In the genomic region with DNA sequence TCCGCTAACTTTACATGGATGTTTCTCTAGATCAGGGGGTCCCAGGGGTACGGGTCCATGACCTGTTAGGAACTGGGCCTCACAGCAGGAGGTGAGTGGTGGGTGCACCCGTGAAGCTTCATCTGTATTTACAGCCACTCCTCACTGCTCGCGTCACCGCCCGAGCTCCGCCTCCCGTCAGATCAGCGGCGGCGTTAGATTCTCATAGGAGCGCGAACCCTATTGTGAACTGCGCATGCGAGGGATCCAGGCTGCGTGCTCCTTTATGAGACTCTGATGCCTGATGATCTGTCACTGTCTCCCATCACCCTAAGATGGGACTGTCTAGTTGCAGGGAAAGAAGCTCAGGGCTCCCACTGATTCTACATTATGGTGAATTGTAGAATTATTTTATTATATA, we compare ENCODE assay signal across 17 cellular contexts. TPM values are rescaled to one million over a fixed set of nuclear protein-coding genes. Genes with fewer than 3 reads are reported as not detected.
DNase-seq lines count a peak whose midpoint lies in the region; ATAC-seq, FAIRE-seq and TF ChIP-seq lines count a peak whose summit lies in the region.
"Had no signal": no experiment of that assay in that cellular context is flagged by ENCODE, and none has a peak within 500 bp of the region (broad histone marks: within the 10 kb centered on the region; RNA-seq: fewer than 3 reads in every experiment).

No MANE protein-coding gene starts in this region.

- H3K4ac ChIP-seq in neuronal stem cell (ENCODE audit: low read length) = no peak overlapping the region

- no peaks in the 10 kb centered on the region for H3K79me1 ChIP-seq in neuronal stem cell (ENCODE audit: low read depth, low read length)

- no peak overlapping the region for H4K91ac ChIP-seq in neuronal stem cell (ENCODE audit: low read depth, low read length, poor library complexity)

- CTCF ChIA-PET in K562 (lab: Yijun Ruan, JAX; ENCODE audit: low intra/inter-chr PET ratio) = no interaction called here

- no peaks in the 10 kb centered on the region for H3K9me3 Mint-ChIP-seq in stimulated activated naive B cell treated with anti-CD40 and anti-IgM and Interleukin-4, amounts not matched to agents 10 μg/mL and 1 μg/mL and 100 μg/mL, for 72 hours
- H3K9me3 Mint-ChIP-seq: CD8-positive, alpha-beta T cell; H9 had no signal

- intact Hi-C loops in K562 (cut with micrococcal nuclease) = no loop called here
- intact Hi-C loops in kidney (cut with DNase I) = no loop called here

- no peak overlapping the region for H2BK15ac ChIP-seq in neuronal stem cell (ENCODE audit: low read length)

- no peaks in the 10 kb centered on the region for H4K20me1 ChIP-seq in K562 (replicated peaks; ENCODE audit: control insufficient read depth, insufficient read depth, low read length)

- TF ChIP-seq CTCF in K562 (IDR thresholded peaks at IDR 0.05 in 2 of 3, conservative IDR thresholded peaks at IDR 0.05 in 1 of 3; ENCODE audit: insufficient read depth in 2 of 3, low read depth in 1 of 3, low read length in 3 of 3) (no peak), kidney (IDR thresholded peaks at IDR 0.05; ENCODE audit: borderline replicate concordance, extremely low read depth, insufficient read depth) (no peak)

- H3K4me2 ChIP-seq in K562 (ENCODE audit: insufficient read depth, low read length) = no peak overlapping the region
- no peak overlapping the region for H3K4me2 ChIP-seq in neuronal stem cell (ENCODE audit: insufficient read depth, low read length, poor library complexity, severe bottlenecking)

- no peak overlapping the region for H2BK5ac ChIP-seq in neuronal stem cell (ENCODE audit: low read length)

- H3K4me1 Mint-ChIP-seq in stimulated activated naive B cell treated with anti-CD40 and anti-IgM and Interleukin-4, amounts not matched to agents 10 μg/mL and 1 μg/mL and 100 μg/mL, for 72 hours = peaks cover 2 to 9% of the 10 kb centered on the region in 2 donors

- H3K23ac ChIP-seq in neuronal stem cell (ENCODE audit: low read depth, low read length, poor library complexity) = peak overlapping the region; percentile 38

- no peak for TF ChIP-seq RAD21 in K562 (CRISPR knock-in tag; conservative IDR thresholded peaks at IDR 0.05 in 1 of 2, IDR thresholded peaks at IDR 0.05 in 1 of 2)

- H3K9ac ChIP-seq in K562 (ENCODE audit: insufficient read depth in 1 of 2, low read depth in 2 of 2, low read length in 2 of 2) (no peak overlapping the region), neuronal stem cell (ENCODE audit: low read depth, low read length, poor library complexity) (peak overlapping the region; percentile 15), kidney (ENCODE audit: low read length in 2 of 2) (no peak overlapping the region)

- peaks cover 0 to under 1% of the 10 kb centered on the region in 2 donors for H3K27me3 Mint-ChIP-seq in stimulated activated naive B cell treated with anti-CD40 and anti-IgM and Interleukin-4, amounts not matched to agents 10 μg/mL and 1 μg/mL and 100 μg/mL, for 72 hours

- no peak overlapping the region for H3K4me3 Mint-ChIP-seq in stimulated activated naive B cell treated with anti-CD40 and anti-IgM and Interleukin-4, amounts not matched to agents 10 μg/mL and 1 μg/mL and 100 μg/mL, for 72 hours
- H3K4me3 Mint-ChIP-seq: CD8-positive, alpha-beta T cell; H9 had no signal

- no peak overlapping the region for H3K4me3 ChIP-seq in K562
- no peak overlapping the region for H3K4me3 ChIP-seq in neuronal stem cell (ENCODE audit: low read length in 2 of 2)
- H3K4me3 ChIP-seq in effector memory CD4-positive, alpha-beta T cell (ENCODE audit: insufficient read depth, low read depth, low read length, poor library complexity, severe bottlenecking) = no peak overlapping the region
- H3K4me3 ChIP-seq in kidney (ENCODE audit: low read length in 2 of 2) = no peak overlapping the region

- H3K36me3 Mint-ChIP-seq in stimulated activated naive B cell treated with anti-CD40 and anti-IgM and Interleukin-4, amounts not matched to agents 10 μg/mL and 1 μg/mL and 100 μg/mL, for 72 hours = no peaks in the 10 kb centered on the region
- H3K36me3 Mint-ChIP-seq: CD14-positive monocyte; CD8-positive, alpha-beta T cell had no signal

- H3K27ac Mint-ChIP-seq in stimulated activated naive B cell treated with anti-CD40 and anti-IgM and Interleukin-4, amounts not matched to agents 10 μg/mL and 1 μg/mL and 100 μg/mL, for 72 hours = peak overlapping the region; percentile 74
- H3K27ac Mint-ChIP-seq: CD8-positive, alpha-beta T cell had no signal

- H3K4me1 ChIP-seq in K562 (replicated peaks in 1 of 2; ENCODE audit: control insufficient read depth in 2 of 2, insufficient read depth in 2 of 2, low read length in 2 of 2) (peaks cover 5 to 11% of the 10 kb centered on the region in 2 experiments; a peak in 4 of 5 replicates), neuronal stem cell (ENCODE audit: control insufficient read depth in 2 of 2, insufficient read depth in 1 of 2, low read depth in 1 of 2, low read length in 2 of 2) (peaks cover 14 to 20% of the 10 kb centered on the region in 2 donors), kidney (ENCODE audit: control insufficient read depth in 1 of 2, insufficient read depth in 1 of 2, low read depth in 1 of 2, low read length in 2 of 2) (no peaks in the 10 kb centered on the region)
- no peaks in the 10 kb centered on the region for H3K4me1 ChIP-seq in effector memory CD4-positive, alpha-beta T cell (ENCODE audit: control insufficient read depth, insufficient read depth, low read length, poor library complexity, severe bottlenecking)

- POLR2A ChIA-PET in K562 (lab: Yijun Ruan, JAX) = interaction anchor here (0.6 kb wide), 1 partner anchor 44 kb away, joined by 3 read pairs; no protein-coding TSS in a partner anchor

- H3K18ac ChIP-seq in neuronal stem cell (ENCODE audit: low read length) = no peak overlapping the region

- H2BK12ac ChIP-seq in neuronal stem cell (ENCODE audit: low read length) = no peak overlapping the region

- no peak overlapping the region for H3K27ac ChIP-seq in K562 (ENCODE audit: extremely low read depth, low read depth, low read length)
- H3K27ac ChIP-seq in neuronal stem cell (replicated peaks; ENCODE audit: low read length) = no peak overlapping the region
- H3K27ac ChIP-seq in effector memory CD4-positive, alpha-beta T cell (ENCODE audit: insufficient read depth, low read length, poor library complexity, severe bottlenecking) = no peak overlapping the region
- no peak overlapping the region for H3K27ac ChIP-seq in kidney (ENCODE audit: low read depth in 2 of 2, low read length in 2 of 2)
- H3K27ac ChIP-seq: 22Rv1 had no signal

- H3K14ac ChIP-seq in neuronal stem cell (ENCODE audit: low read length) = peak overlapping the region; percentile 11

- no TSS peak for BruUV-seq in K562 (replicated peaks; lab: Mats Ljungman, UMichigan)

- in situ Hi-C loops in K562 (cut with MboI) = no loop called here

- FAIRE-seq in K562 (lab: Jason Lieb, UNC) (no peak), kidney (lab: Jason Lieb, UNC) (no peak)

- TF ChIP-seq POLR2A in K562 (conservative IDR thresholded peaks at IDR 0.05) = no peak

- peak; percentile 66 for DNase-seq in DMS114 treated with DMSO at 0.1 percent for 48 hours (lab: John Stamatoyannopoulos, UW; ENCODE audit: unreplicated experiment)
- DNase-seq in K562 (ENCODE audit: extremely low read depth in 1 of 4, low spot score in 3 of 4) = peak in 1 of 4 experiments; percentile 41
- DNase-seq in neuronal stem cell (ENCODE audit: low spot score) = no peak
- no peak for DNase-seq in stimulated activated naive B cell treated with anti-CD40 and anti-IgM and Interleukin-4, amounts not matched to agents 10 μg/mL and 1 μg/mL and 100 μg/mL, for 72 hours
- no peak for DNase-seq in effector memory CD4-positive, alpha-beta T cell
- DNase-seq in SKM-1 (lab: John Stamatoyannopoulos, UW; ENCODE audit: unreplicated experiment) = no peak
- no peak for DNase-seq in kidney
- DNase-seq in D341Med (ENCODE audit: low spot score) = no peak
- DNase-seq: CD8-positive, alpha-beta T cell; COR-L47; DMS53; GOT3; H9 had no signal

- no peak overlapping the region for H2BK120ac ChIP-seq in neuronal stem cell (ENCODE audit: low read depth, low read length)

- H3K9me3 ChIP-seq in K562 (replicated peaks; ENCODE audit: control insufficient read depth, insufficient read depth, low read depth, low read length) = no peaks in the 10 kb centered on the region
- no peaks in the 10 kb centered on the region for H3K9me3 ChIP-seq in neuronal stem cell (replicated peaks in 1 of 2; ENCODE audit: control insufficient read depth in 2 of 2, insufficient read depth in 1 of 2, low read depth in 1 of 2, low read length in 2 of 2)
- H3K9me3 ChIP-seq in effector memory CD4-positive, alpha-beta T cell (ENCODE audit: control insufficient read depth, low read length) = no peaks in the 10 kb centered on the region
- no peaks in the 10 kb centered on the region for H3K9me3 ChIP-seq in kidney (ENCODE audit: control insufficient read depth in 1 of 2, low read length in 2 of 2)

- no peaks in the 10 kb centered on the region for H3K9me1 ChIP-seq in K562 (ENCODE audit: control insufficient read depth, insufficient read depth, low read length)

- H3K79me2 ChIP-seq in K562 (ENCODE audit: control insufficient read depth, insufficient read depth, low read length) = no peaks in the 10 kb centered on the region

- TF ChIP-seq EP300 in K562 (IDR thresholded peaks at IDR 0.05; ENCODE audit: low read length) = no peak

- 39% methylated on average over 17 of the region's 17 CpGs for WGBS in K562 (ENCODE audit: insufficient coverage, low coverage, missing lambda C conversion rate)
- WGBS in neuronal stem cell (ENCODE audit: extremely low coverage in 2 of 2, insufficient read length in 2 of 2, insufficient replicate concordance in 1 of 2), 2 donors = no CpG with 5 or more reads among the region's 17 CpGs

- no peak overlapping the region for H4K8ac ChIP-seq in neuronal stem cell (ENCODE audit: low read depth, low read length)

- H3K36me3 ChIP-seq in K562 (ENCODE audit: control insufficient read depth, insufficient read depth, low read length) (no peaks in the 10 kb centered on the region), neuronal stem cell (replicated peaks in 1 of 2; ENCODE audit: control insufficient read depth in 2 of 2, insufficient read depth in 2 of 2, low read length in 2 of 2) (no peaks in the 10 kb centered on the region), kidney (ENCODE audit: control insufficient read depth in 1 of 2, insufficient read depth in 2 of 2, low read length in 2 of 2) (no peaks in the 10 kb centered on the region)
- H3K36me3 ChIP-seq in effector memory CD4-positive, alpha-beta T cell (ENCODE audit: control insufficient read depth, insufficient read depth, low read length) = no peaks in the 10 kb centered on the region

- ATAC-seq in K562 = peak; percentile 49; the same call in 2 of the 3 replicates
- no peak for ATAC-seq in stimulated activated naive B cell treated with anti-CD40 and anti-IgM and Interleukin-4, amounts not matched to agents 10 μg/mL and 1 μg/mL and 100 μg/mL, for 72 hours (replicated peaks)
- ATAC-seq: CD8-positive, alpha-beta T cell had no signal

- no peak overlapping the region for H2AFZ ChIP-seq in K562 (ENCODE audit: low read depth, low read length)
- no peak overlapping the region for H2AFZ ChIP-seq in neuronal stem cell (ENCODE audit: low read length)

- H2AK5ac ChIP-seq in neuronal stem cell (ENCODE audit: low read depth, low read length) = no peak overlapping the region

- H3K27me3 ChIP-seq in K562 (ENCODE audit: control insufficient read depth in 2 of 2, insufficient read depth in 2 of 2, low read length in 2 of 2) (no peaks in the 10 kb centered on the region), neuronal stem cell (ENCODE audit: control insufficient read depth in 3 of 3, insufficient read depth in 3 of 3, low read depth in 1 of 3, low read length in 3 of 3) (no peaks in the 10 kb centered on the region)
- no peaks in the 10 kb centered on the region for H3K27me3 ChIP-seq in effector memory CD4-positive, alpha-beta T cell (replicated peaks; ENCODE audit: control insufficient read depth, insufficient read depth, low read length, poor library complexity, severe bottlenecking)

RNA-seq across cellular contexts. Expression of gene MRGPRD, which starts 31.8 kb away (rescaled TPM):
- not detected in 2 replicates for total RNA-seq in K562 (2011; cell fraction: chromatin; rRNA removed; ENCODE audit: low replicate concordance)
- total RNA-seq in K562 (2011; cell fraction: nucleolus; rRNA removed) = not detected in 2 replicates
- total RNA-seq in K562 (2011; cell fraction: nucleoplasm; rRNA removed) = not detected in 2 replicates
- total RNA-seq in K562 (2014; rRNA removed) (not detected in 2 replicates), K562 (2014; rRNA removed; fragmentation: Illumina TruSeq; extraction: Trizol) (not detected in 2 replicates), K562 (2015; rRNA removed; fragmentation: Illumina TruSeq; extraction: Trizol) (not detected in 2 replicates), K562 (2021) (not detected in 2 replicates), kidney (not detected)
- polyA plus RNA-seq in K562 (2011; rRNA removed) (not detected in 2 replicates), K562 (2014; fragmentation: Illumina TruSeq; extraction: Trizol) (not detected in 2 replicates), K562 (2014; fragmentation: Nextera tagmentation; extraction: Ambion mirVana) (not detected), K562 (2014; rRNA removed) (not detected in 2 replicates), kidney (ENCODE audit: insufficient read depth, low read depth, low replicate concordance) (not detected)
- polyA plus RNA-seq in K562 (2011; cell fraction: cytosol; rRNA removed) = not detected in 2 replicates
- not detected in 2 replicates for polyA plus RNA-seq in K562 (2011; cell fraction: nucleus; rRNA removed)
- polyA plus RNA-seq in K562 (2012) = not detected in 2 replicates
- not detected in 2 replicates for polyA minus RNA-seq in K562 (2011; rRNA and poly(A)+ RNA removed)
- polyA minus RNA-seq in K562 (2011; cell fraction: cytosol; rRNA and poly(A)+ RNA removed) = not detected in 2 replicates
- polyA minus RNA-seq in K562 (2011; cell fraction: nucleus; rRNA and poly(A)+ RNA removed) = not detected in 2 replicates
- polyA plus RNA-seq in neuronal stem cell (2013, experiment 1 of 2) = 0.04 TPM
- not detected for polyA plus RNA-seq in neuronal stem cell (2013, experiment 2 of 2)
- total RNA-seq: A673; CD8-positive, alpha-beta T cell; H9 had no signal
- polyA plus RNA-seq: BJ, CD14-positive monocyte had no signal

RNA-seq across cellular contexts. Expression of gene IGHMBP2, which starts 45.3 kb away (rescaled TPM):
- total RNA-seq in K562 (2011; cell fraction: chromatin; rRNA removed; ENCODE audit: low replicate concordance) = 109 and 159 TPM in 2 replicates
- 75.3 and 75.5 TPM in 2 replicates for total RNA-seq in K562 (2011; cell fraction: nucleolus; rRNA removed)
- 61.4 and 66.5 TPM in 2 replicates for total RNA-seq in K562 (2011; cell fraction: nucleoplasm; rRNA removed)
- total RNA-seq in K562 (2014; rRNA removed) (12.5 and 15.9 TPM in 2 replicates), K562 (2014; rRNA removed; fragmentation: Illumina TruSeq; extraction: Trizol) (8.3 and 11.7 TPM in 2 replicates), K562 (2015; rRNA removed; fragmentation: Illumina TruSeq; extraction: Trizol) (11.6 and 14.5 TPM in 2 replicates), K562 (2021) (24.8 and 28.9 TPM in 2 replicates), kidney (19.6 TPM)
- polyA plus RNA-seq in K562 (2011; rRNA removed) (14.5 and 21.1 TPM in 2 replicates), K562 (2014; fragmentation: Illumina TruSeq; extraction: Trizol) (18.8 and 20.7 TPM in 2 replicates), K562 (2014; fragmentation: Nextera tagmentation; extraction: Ambion mirVana) (1 to 10 TPM; 1.6 to 1.8 TPM), K562 (2014; rRNA removed) (16.3 and 18.6 TPM in 2 replicates), kidney (ENCODE audit: insufficient read depth, low read depth, low replicate concordance) (8.8 TPM)
- 8.1 and 11.3 TPM in 2 replicates for polyA plus RNA-seq in K562 (2011; cell fraction: cytosol; rRNA removed)
- 61.4 and 78.3 TPM in 2 replicates for polyA plus RNA-seq in K562 (2011; cell fraction: nucleus; rRNA removed)
- 10.6 and 12.2 TPM in 2 replicates for polyA plus RNA-seq in K562 (2012)
- polyA minus RNA-seq in K562 (2011; rRNA and poly(A)+ RNA removed) = 14.0 and 15.0 TPM in 2 replicates
- polyA minus RNA-seq in K562 (2011; cell fraction: cytosol; rRNA and poly(A)+ RNA removed) = 10.6 and 14.2 TPM in 2 replicates
- 30.6 and 45.2 TPM in 2 replicates for polyA minus RNA-seq in K562 (2011; cell fraction: nucleus; rRNA and poly(A)+ RNA removed)
- polyA plus RNA-seq in neuronal stem cell (2013, experiment 1 of 2) = 7.8 TPM
- 7.6 TPM for polyA plus RNA-seq in neuronal stem cell (2013, experiment 2 of 2)

RNA-seq across cellular contexts. Expression of gene MRPL21, which starts 45.3 kb away (rescaled TPM):
- total RNA-seq in K562 (2011; cell fraction: chromatin; rRNA removed; ENCODE audit: low replicate concordance) = 59.2 and 99.2 TPM in 2 replicates
- total RNA-seq in K562 (2011; cell fraction: nucleolus; rRNA removed) = 79.2 and 104 TPM in 2 replicates
- total RNA-seq in K562 (2011; cell fraction: nucleoplasm; rRNA removed) = 83.7 and 85.4 TPM in 2 replicates
- total RNA-seq in K562 (2014; rRNA removed) (254 and 255 TPM in 2 replicates), K562 (2014; rRNA removed; fragmentation: Illumina TruSeq; extraction: Trizol) (196 and 207 TPM in 2 replicates), K562 (2015; rRNA removed; fragmentation: Illumina TruSeq; extraction: Trizol) (207 and 219 TPM in 2 replicates), K562 (2021) (201 and 238 TPM in 2 replicates), kidney (45.0 TPM)
- polyA plus RNA-seq in K562 (2011; rRNA removed) (194 and 232 TPM in 2 replicates), K562 (2014; fragmentation: Illumina TruSeq; extraction: Trizol) (203 and 210 TPM in 2 replicates), K562 (2014; fragmentation: Nextera tagmentation; extraction: Ambion mirVana) (100 to 1,000 TPM; 448 to 618 TPM), K562 (2014; rRNA removed) (328 and 364 TPM in 2 replicates), kidney (ENCODE audit: insufficient read depth, low read depth, low replicate concordance) (147 TPM)
- 126 and 191 TPM in 2 replicates for polyA plus RNA-seq in K562 (2011; cell fraction: cytosol; rRNA removed)
- polyA plus RNA-seq in K562 (2011; cell fraction: nucleus; rRNA removed) = 88.4 and 93.3 TPM in 2 replicates
- 124 and 195 TPM in 2 replicates for polyA plus RNA-seq in K562 (2012)
- polyA minus RNA-seq in K562 (2011; rRNA and poly(A)+ RNA removed) = 76.5 and 99.7 TPM in 2 replicates
- 47.3 and 49.9 TPM in 2 replicates for polyA minus RNA-seq in K562 (2011; cell fraction: cytosol; rRNA and poly(A)+ RNA removed)
- polyA minus RNA-seq in K562 (2011; cell fraction: nucleus; rRNA and poly(A)+ RNA removed) = 40.5 and 55.1 TPM in 2 replicates
- 72.9 TPM for polyA plus RNA-seq in neuronal stem cell (2013, experiment 1 of 2)
- polyA plus RNA-seq in neuronal stem cell (2013, experiment 2 of 2) = 67.6 TPM
